Comparison of ENCODE assay signal across 10 cellular contexts in the genomic region with DNA sequence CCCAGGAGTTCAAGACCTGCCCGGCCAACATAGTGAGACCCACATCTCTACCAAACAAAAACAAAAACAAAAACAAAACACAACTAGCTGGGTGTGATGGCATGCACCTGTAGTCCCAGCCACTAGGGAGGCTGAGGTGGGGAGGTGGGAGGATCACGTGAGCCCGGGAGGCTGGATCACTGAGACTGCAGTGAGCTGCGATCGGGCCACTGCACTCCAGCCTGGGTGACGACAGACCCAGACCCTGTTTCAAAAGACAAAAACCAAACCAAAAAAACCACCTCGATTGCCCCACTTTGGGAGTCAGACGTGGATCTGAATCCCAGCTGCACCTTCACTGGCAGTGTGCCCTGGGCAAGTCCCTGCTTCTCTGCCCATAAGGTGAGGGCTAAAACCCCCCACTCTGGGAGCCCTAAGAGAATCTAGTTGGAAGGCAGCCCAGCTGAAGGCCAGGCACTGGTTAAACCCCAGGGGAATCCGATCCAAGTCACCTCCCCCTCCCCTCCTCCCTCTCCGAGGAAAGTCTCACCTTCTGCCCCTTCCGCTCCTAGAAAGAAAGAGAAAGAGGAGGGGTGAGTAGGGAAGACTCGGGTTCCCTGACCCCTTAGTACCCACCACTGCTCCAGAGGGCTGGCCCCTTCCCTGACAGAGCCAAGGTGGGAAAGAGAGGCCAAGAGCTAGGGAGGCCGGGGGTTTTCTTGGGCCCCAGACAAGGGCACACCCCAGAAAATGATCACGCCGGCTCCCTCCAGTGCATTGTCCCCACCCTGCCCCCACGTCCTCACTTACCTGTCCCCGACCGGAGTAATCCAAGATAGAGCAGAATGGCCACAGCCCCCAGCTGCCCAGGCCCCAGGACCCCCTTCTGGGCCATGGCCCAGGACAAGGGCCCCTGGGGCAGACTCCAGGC. TPM values are rescaled to one million over a fixed set of nuclear protein-coding genes. Genes with fewer than 3 reads are reported as not detected.
DNase-seq lines count a peak whose midpoint lies in the region; ATAC-seq and TF ChIP-seq lines count a peak whose summit lies in the region.
"Had no signal": no experiment of that assay in that cellular context is flagged by ENCODE, and none has a peak within 500 bp of the region (broad histone marks: within the 10 kb centered on the region; RNA-seq: fewer than 3 reads in every experiment).

No MANE protein-coding gene starts in this region.

- peaks cover 32% of the 10 kb centered on the region for H3K79me1 ChIP-seq in trophoblast cell (ENCODE audit: low read length)

- H3K27me3 ChIP-seq in foreskin keratinocyte (no peaks in the 10 kb centered on the region), trophoblast cell (ENCODE audit: insufficient read depth, low read length) (no peaks in the 10 kb centered on the region)

- TF ChIP-seq CTCF in foreskin keratinocyte (conservative IDR thresholded peaks at IDR 0.05) = peak; percentile 5

- H2BK120ac ChIP-seq in trophoblast cell (ENCODE audit: insufficient read depth, low read length, poor library complexity) = peak overlapping the region; percentile 77

- peak overlapping the region; percentile 88 for H3K4me2 ChIP-seq in trophoblast cell (ENCODE audit: low read length)

- H2AFZ ChIP-seq in trophoblast cell (ENCODE audit: insufficient read depth, low read length, poor library complexity) = peak overlapping the region; percentile 40

- H3K23ac ChIP-seq in trophoblast cell (ENCODE audit: low read length) = no peak overlapping the region

- peaks cover 6% of the 10 kb centered on the region for H3K9me3 ChIP-seq in trophoblast cell (ENCODE audit: insufficient read depth, low read depth, low read length)

- no CpG with 5 or more reads among the region's 18 CpGs for WGBS in trophoblast cell (ENCODE audit: extremely low coverage, insufficient coverage, insufficient read length)

- H3K36me3 ChIP-seq in trophoblast cell (ENCODE audit: control insufficient read depth in 1 of 2, insufficient read depth in 2 of 2, low read length in 2 of 2) = peaks cover 26 to 32% of the 10 kb centered on the region in 2 experiments

- peak; percentile 50 for DNase-seq in GF-D8 (lab: John Stamatoyannopoulos, UW)
- peak; percentile 45 for DNase-seq in NCI-H524 treated with DMSO at 0.1 percent for 48 hours (lab: John Stamatoyannopoulos, UW)
- peak in 1 of 2 donors; percentile 50 for DNase-seq in foreskin keratinocyte
- peak; percentile 46 to 69 for DNase-seq in trophoblast cell
- no peak for DNase-seq in germinal center (ENCODE audit: low spot score)
- DNase-seq in effector CD8-positive, alpha-beta T cell (lab: John Stamatoyannopoulos, UW) = no peak
- DNase-seq: activated CD4-positive, CD25-positive, alpha-beta regulatory T cell treated with anti-CD3 and anti-CD28 coated beads, Interleukin-2, amount 50 U/mL, for 72 hours; NCI-H1048 had no signal

- H3K27ac ChIP-seq in foreskin keratinocyte (peak overlapping the region; percentile 63), trophoblast cell (ENCODE audit: low read depth, low read length) (peak overlapping the region; percentile 60)

- peak overlapping the region; percentile 57 for H4K12ac ChIP-seq in trophoblast cell (ENCODE audit: low read depth, low read length)

- H3K4ac ChIP-seq in trophoblast cell (ENCODE audit: low read depth, low read length) = peak overlapping the region; percentile 96

- H2BK12ac ChIP-seq in trophoblast cell (ENCODE audit: low read length) = no peak overlapping the region

- H3K4me1 ChIP-seq in foreskin keratinocyte (peaks cover 28% of the 10 kb centered on the region), trophoblast cell (ENCODE audit: control insufficient read depth in 1 of 2, insufficient read depth in 2 of 2, low read length in 2 of 2) (peaks cover 52 to 59% of the 10 kb centered on the region in 2 experiments)

- peak overlapping the region; percentile 79 for H4K8ac ChIP-seq in trophoblast cell (ENCODE audit: low read depth, low read length)

- H3K14ac ChIP-seq in trophoblast cell (ENCODE audit: low read length) = peak overlapping the region; percentile 85

- H2BK5ac ChIP-seq in trophoblast cell (ENCODE audit: low read depth, low read length, poor library complexity) = peak overlapping the region; percentile 39

- peak; percentile 52 for ATAC-seq in foreskin keratinocyte
- no peak for ATAC-seq in GM21423 (IDR thresholded peaks at IDR 0.05; ENCODE audit: unreplicated experiment)
- ATAC-seq in GM18867 (IDR thresholded peaks at IDR 0.05; ENCODE audit: unreplicated experiment) = no peak

- H3K18ac ChIP-seq in trophoblast cell (ENCODE audit: low read length) = peak overlapping the region; percentile 82

- H4K91ac ChIP-seq in trophoblast cell (ENCODE audit: low read depth, low read length) = peak overlapping the region; percentile 87

- peak overlapping the region; percentile 74 for H3K9ac ChIP-seq in trophoblast cell (ENCODE audit: low read length)

- H3K4me3 ChIP-seq in trophoblast cell (ENCODE audit: low read depth, low read length) = peak overlapping the region; percentile 80

- H2AK5ac ChIP-seq in trophoblast cell (ENCODE audit: low read length) = peak overlapping the region; percentile 14

- peaks cover 17% of the 10 kb centered on the region for H3K79me2 ChIP-seq in trophoblast cell (ENCODE audit: control insufficient read depth, insufficient read depth, low read length, poor library complexity)

RNA-seq across cellular contexts. Expression of gene PRSS8, which starts 0.6 kb away (rescaled TPM):
- total RNA-seq in foreskin keratinocyte = 50.2 and 54.2 TPM in 2 replicates
- polyA plus RNA-seq in foreskin keratinocyte = 77.6 and 85.5 TPM in 2 replicates
- polyA plus RNA-seq in trophoblast cell (2013) = 138 and 139 TPM in 2 replicates

RNA-seq across cellular contexts. Expression of gene PRSS36, which starts 15.0 kb away (rescaled TPM):
- total RNA-seq in foreskin keratinocyte = 0.31 and 0.53 TPM in 2 replicates
- polyA plus RNA-seq in foreskin keratinocyte = 0.34 and 0.69 TPM in 2 replicates
- polyA plus RNA-seq in trophoblast cell (2013) = 0.21 and 0.29 TPM in 2 replicates

RNA-seq across cellular contexts. Expression of gene KAT8, which starts 17.4 kb away (rescaled TPM):
- total RNA-seq in foreskin keratinocyte = 33.6 and 34.3 TPM in 2 replicates
- 26.7 and 29.5 TPM in 2 replicates for polyA plus RNA-seq in foreskin keratinocyte
- polyA plus RNA-seq in trophoblast cell (2013) = 31.8 and 32.3 TPM in 2 replicates

RNA-seq across cellular contexts. Expression of gene BCKDK, which starts 26.7 kb away (rescaled TPM):
- 41.1 and 41.9 TPM in 2 replicates for total RNA-seq in foreskin keratinocyte
- 58.7 and 60.3 TPM in 2 replicates for polyA plus RNA-seq in foreskin keratinocyte
- polyA plus RNA-seq in trophoblast cell (2013) = 43.7 and 47.1 TPM in 2 replicates

RNA-seq across cellular contexts. Expression of gene VKORC1, which starts 40.3 kb away (rescaled TPM):
- 82.5 and 85.9 TPM in 2 replicates for total RNA-seq in foreskin keratinocyte
- polyA plus RNA-seq in foreskin keratinocyte = 122 and 129 TPM in 2 replicates
- 112 and 118 TPM in 2 replicates for polyA plus RNA-seq in trophoblast cell (2013)

Comparison
In these comparisons a context has a peak if more than half of its experiments do, and no peak if none do; other contexts are left out.
1. DNase-seq: peak in GF-D8 (single experiment), NCI-H524 treated with DMSO at 0.1 percent for 48 hours (single experiment) and trophoblast cell (2 of 2); none in germinal center (single experiment) and effector CD8-positive, alpha-beta T cell (single experiment).